ENCODE assay signal across 12 cellular contexts in genomic region chr1:56061824-56062223, GRCh38.
A peak's percentile ranks its signal among the peaks of the same experiment; 100 is the strongest.
DNase-seq lines count a peak whose midpoint lies in the region; ATAC-seq, FAIRE-seq and TF ChIP-seq lines count a peak whose summit lies in the region.
"Had no signal": no experiment of that assay in that cellular context is flagged by ENCODE, and none has a peak within 500 bp of the region (broad histone marks: within the 10 kb centered on the region; RNA-seq: fewer than 3 reads in every experiment).

No MANE protein-coding gene starts in this region.

- peak; percentile 60 for ATAC-seq in GM21423 (IDR thresholded peaks at IDR 0.05; ENCODE audit: unreplicated experiment)
- ATAC-seq in GM21447 (IDR thresholded peaks at IDR 0.05; ENCODE audit: unreplicated experiment) = no peak

- DNase-seq in CD1c-positive myeloid dendritic cell (ENCODE audit: extremely low spot score) (peak; percentile 41), NB4 (ENCODE audit: low read depth) (peak; percentile 36), epithelial cell of prostate (ENCODE audit: low read depth, low spot score) (peak; percentile 52), RCC 7860 (ENCODE audit: low spot score) (no peak), NCI-H446 treated with DMSO at 0.1 percent for 48 hours (lab: John Stamatoyannopoulos, UW) (no peak), SW480 (ENCODE audit: low spot score) (no peak)
- DNase-seq: activated T-cell treated with anti-CD3 and anti-CD28 coated beads, Interleukin-2, amount 50 U/mL, for 24 hours; amniotic stem cell; KG1; kidney glomerular epithelial cell had no signal

- TF ChIP-seq CTCF in NB4 (IDR thresholded peaks at IDR 0.05; ENCODE audit: low read depth, low read length) = no peak

- H3K27ac ChIP-seq in epithelial cell of prostate = no peak overlapping the region

- H3K4me3 ChIP-seq in NB4 (ENCODE audit: low read depth, low read length) = no peak overlapping the region

- no peak for TF ChIP-seq POLR2A in NB4 (IDR thresholded peaks at IDR 0.05; ENCODE audit: extremely low read depth, insufficient read length)

- no peak for FAIRE-seq in RCC 7860 (lab: Jason Lieb, UNC)

Comparison
In these comparisons a context has a peak if more than half of its experiments do, and no peak if none do; other contexts are left out.
1. DNase-seq: peak in CD1c-positive myeloid dendritic cell (single experiment), NB4 (single experiment) and epithelial cell of prostate (single experiment); none in RCC 7860 (single experiment), NCI-H446 treated with DMSO at 0.1 percent for 48 hours (single experiment) and SW480 (single experiment).